ENCODE assay signal across 21 cellular contexts in the genomic region with DNA sequence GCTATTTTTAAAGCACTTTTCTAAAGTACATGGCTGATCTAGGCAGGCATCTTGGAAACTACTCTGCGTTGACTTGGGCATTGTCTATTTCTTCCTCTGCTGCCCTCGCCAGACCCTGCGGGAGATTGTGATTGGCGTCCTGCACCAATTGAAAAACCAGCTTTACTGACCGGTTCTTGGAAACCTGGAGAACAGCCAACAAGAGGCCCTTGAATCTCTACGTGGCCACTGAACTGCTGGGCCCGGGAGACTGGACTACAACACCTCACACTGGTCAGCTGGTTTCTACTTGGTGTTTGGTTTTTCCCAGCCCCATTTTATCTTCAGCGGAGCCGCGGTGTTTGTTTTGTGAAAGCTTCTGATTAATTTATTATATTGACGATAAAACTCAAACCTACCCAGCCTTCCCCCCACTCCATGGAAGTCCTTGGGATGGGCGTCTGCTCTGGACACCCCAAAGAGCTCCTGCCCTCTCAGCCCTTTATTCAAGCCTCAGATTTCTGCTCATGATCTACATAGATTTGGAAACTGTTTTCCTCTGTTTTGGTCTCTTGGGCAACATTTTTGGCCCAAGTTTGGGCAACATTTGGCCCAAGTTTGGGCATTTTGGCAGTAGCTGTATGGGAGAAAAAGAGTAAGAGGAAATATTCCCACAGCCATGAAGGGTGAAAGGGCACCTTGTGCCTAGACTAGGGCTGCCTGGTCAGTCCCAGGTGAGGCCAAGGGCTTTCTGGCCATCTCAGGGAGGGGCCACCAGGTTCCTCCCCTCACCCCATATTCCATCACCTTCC. TPM values are rescaled to one million over a fixed set of nuclear protein-coding genes. Genes with fewer than 3 reads are reported as not detected.
DNase-seq lines count a peak whose midpoint lies in the region; ATAC-seq and TF ChIP-seq lines count a peak whose summit lies in the region.
"Had no signal": no experiment of that assay in that cellular context is flagged by ENCODE, and none has a peak within 500 bp of the region (broad histone marks: within the 10 kb centered on the region; RNA-seq: fewer than 3 reads in every experiment).

No MANE protein-coding gene starts in this region.

- no peak for ATAC-seq in HG03108 (IDR thresholded peaks at IDR 0.05; ENCODE audit: unreplicated experiment)
- ATAC-seq: foreskin keratinocyte; natural killer cell treated with Interleukin-12 subunit alpha and Interleukin-12 subunit beta and Interleukin-15 and Interleukin-18, amount 100 ng/mL, for 72 hours had no signal

- CTCF ChIA-PET in HEK293 (lab: Yijun Ruan, JAX), result interaction anchor here (0.6 to 0.7 kb wide), 3 partner anchors 112 to 259 kb away, joined by 3 to 4 read pairs (median 3); no protein-coding TSS in a partner anchor

- H2AK5ac ChIP-seq in mesenchymal stem cell (ENCODE audit: low read length, severe bottlenecking), result no peak overlapping the region

- no peaks in the 10 kb centered on the region for H3K9me3 ChIP-seq in HEK293 (ENCODE audit: control insufficient read depth, insufficient read depth, low read depth, low read length)
- no peaks in the 10 kb centered on the region for H3K9me3 ChIP-seq in mesenchymal stem cell (ENCODE audit: control insufficient read depth, low read length)
- no peaks in the 10 kb centered on the region for H3K9me3 ChIP-seq in sigmoid colon

- no peak overlapping the region for H2BK12ac ChIP-seq in mesenchymal stem cell (ENCODE audit: low read length in 2 of 2)

- no peak overlapping the region for H3K23ac ChIP-seq in mesenchymal stem cell (ENCODE audit: low read length in 2 of 2)

- H2BK15ac ChIP-seq in mesenchymal stem cell (ENCODE audit: low read depth, poor library complexity, severe bottlenecking), result no peak overlapping the region

- TF ChIP-seq CTCF in HEK293 (tag by site-specific recombination; IDR thresholded peaks at IDR 0.05) (no peak), sigmoid colon (IDR thresholded peaks at IDR 0.05) (no peak)

- peaks cover 62% of the 10 kb centered on the region for H3K79me2 ChIP-seq in ACC112 (ENCODE audit: control insufficient read depth, insufficient read depth, low read length, unreplicated experiment)

- H3K27ac ChIP-seq in ACC112 (ENCODE audit: low read depth, low read length) (peak overlapping the region; percentile 12; the same call in 1 of the 2 replicates), HEK293 (ENCODE audit: extremely low read depth, low read depth, low read length) (peak overlapping the region; percentile 31; the same call in 1 of the 2 replicates), mesenchymal stem cell (ENCODE audit: low read length, poor library complexity, severe bottlenecking) (no peak overlapping the region), sigmoid colon (no peak overlapping the region)
- H3K27ac ChIP-seq: foreskin keratinocyte had no signal

- H3K4me1 ChIP-seq in ACC112 (ENCODE audit: control insufficient read depth, insufficient read depth, low read length, unreplicated experiment) (peaks cover 22% of the 10 kb centered on the region), HEK293 (ENCODE audit: control insufficient read depth, insufficient read depth, low read length) (peaks cover 3% of the 10 kb centered on the region), mesenchymal stem cell (ENCODE audit: control insufficient read depth, insufficient read depth, low read depth, low read length) (peaks cover 12% of the 10 kb centered on the region), sigmoid colon (peaks cover 0 to 28% (median 15%) of the 10 kb centered on the region in 4 donors)
- H3K4me1 ChIP-seq: foreskin keratinocyte had no signal

- TF ChIP-seq POLR2A in sigmoid colon (IDR thresholded peaks at IDR 0.05), result no peak

- no peak for TF ChIP-seq EP300 in sigmoid colon (IDR thresholded peaks at IDR 0.05)

- no peak overlapping the region for H2BK5ac ChIP-seq in mesenchymal stem cell (ENCODE audit: low read depth, low read length, poor library complexity, severe bottlenecking)

- DNase-seq in dermis blood vessel endothelial cell (peak; percentile 21), mesenchymal stem cell (no peak), sigmoid colon (no peak), RKO (ENCODE audit: low spot score) (no peak)
- no peak for DNase-seq in activated CD8-positive, alpha-beta memory T cell treated with anti-CD3 and anti-CD28 coated beads, Interleukin-2, amount 50 U/mL, for 48 hours
- DNase-seq: activated CD4-positive, alpha-beta T cell treated with anti-CD3 and anti-CD28 coated beads, Interleukin-2, amount 50 U/mL, for 4 hours; activated naive CD4-positive, alpha-beta T cell treated with anti-CD3 and anti-CD28 coated beads, Interleukin-2, amount 50 U/mL, for 16 hours; foreskin keratinocyte; GOT3; hypothalamus; islet precursor cell; NCI-H1105; NCI-H2081 treated with DMSO at 0.1 percent for 48 hours; NCI-H524 treated with DMSO at 0.1 percent for 48 hours; SIG-M5; stimulated activated CD4-positive, alpha-beta T cell treated with anti-CD3 and anti-CD28 coated beads, Interleukin-4, amount 100 ng/mL, for 24 hours; T-helper 1 cell had no signal

- no peak overlapping the region for H3K4ac ChIP-seq in mesenchymal stem cell (ENCODE audit: low read depth in 1 of 2, low read length in 2 of 2)

- no peak overlapping the region for H4K91ac ChIP-seq in mesenchymal stem cell (ENCODE audit: low read length)

- H3K9ac ChIP-seq in mesenchymal stem cell (ENCODE audit: low read length), result peak overlapping the region; percentile 35

- no peak overlapping the region for H3K4me2 ChIP-seq in mesenchymal stem cell (ENCODE audit: low read length, poor library complexity, severe bottlenecking)

- peaks cover 26% of the 10 kb centered on the region for H3K79me1 ChIP-seq in mesenchymal stem cell (replicated peaks; ENCODE audit: low read length, poor library complexity, severe bottlenecking)

- H2AFZ ChIP-seq in ACC112 (ENCODE audit: low read length, unreplicated experiment), result no peak overlapping the region
- no peak overlapping the region for H2AFZ ChIP-seq in mesenchymal stem cell (ENCODE audit: low read depth, low read length)

- H3K14ac ChIP-seq in mesenchymal stem cell (ENCODE audit: low read length in 2 of 2), result no peak overlapping the region

- H4K8ac ChIP-seq in mesenchymal stem cell (ENCODE audit: low read length), result no peak overlapping the region

- no peak overlapping the region for H2BK120ac ChIP-seq in mesenchymal stem cell (ENCODE audit: low read depth, low read length)

- H3K18ac ChIP-seq in mesenchymal stem cell (ENCODE audit: low read depth in 1 of 2, low read length in 2 of 2), result no peak overlapping the region

- no peaks in the 10 kb centered on the region for H3K27me3 ChIP-seq in ACC112 (ENCODE audit: insufficient read depth, low read length)
- no peaks in the 10 kb centered on the region for H3K27me3 ChIP-seq in mesenchymal stem cell (ENCODE audit: control insufficient read depth in 1 of 2, insufficient read depth in 1 of 2, low read length in 2 of 2)
- H3K27me3 ChIP-seq in sigmoid colon, result no peaks in the 10 kb centered on the region
- H3K27me3 ChIP-seq: foreskin keratinocyte had no signal

- POLR2A ChIA-PET in HEK293 (lab: Yijun Ruan, JAX), result no interaction called here

- peaks cover 48% of the 10 kb centered on the region for H3K36me3 ChIP-seq in ACC112 (ENCODE audit: insufficient read depth, low read length)
- H3K36me3 ChIP-seq in HEK293 (ENCODE audit: control insufficient read depth in 2 of 2, insufficient read depth in 1 of 2, low read length in 2 of 2), result peaks cover 56 to 85% of the 10 kb centered on the region in 2 experiments
- peaks cover 57 to 71% of the 10 kb centered on the region in 2 experiments for H3K36me3 ChIP-seq in mesenchymal stem cell (ENCODE audit: control insufficient read depth in 1 of 2, insufficient read depth in 2 of 2, low read depth in 1 of 2, low read length in 2 of 2)
- peaks cover 36 to 69% (median 53%) of the 10 kb centered on the region in 4 donors for H3K36me3 ChIP-seq in sigmoid colon

- intact Hi-C loops in sigmoid colon (cut with DNase I), result loop anchor here (10.0 kb wide), 1 partner anchor 253 kb away; a partner anchor contains a TSS

- WGBS in mesenchymal stem cell, result 83% methylated on average over 9 of the region's 12 CpGs
- 69 to 86% methylated on average over 12 of the region's 12 CpGs for WGBS in sigmoid colon, 2 donors

- H3K4me3 ChIP-seq in ACC112 (ENCODE audit: low read depth, low read length) (no peak overlapping the region), HEK293 (ENCODE audit: low read depth, low read length) (no peak overlapping the region), mesenchymal stem cell (ENCODE audit: insufficient read depth in 1 of 2, low read depth in 1 of 2, low read length in 2 of 2) (no peak overlapping the region), sigmoid colon (no peak overlapping the region)

RNA-seq across cellular contexts. Expression of a gene that starts 4.7 kb away (rescaled TPM):
- total RNA-seq in dermis blood vessel endothelial cell (33.0 and 34.5 TPM in 2 replicates), sigmoid colon (10 to 100 TPM; 24.7 to 50.5 (median 30.8) TPM)
- 45.3 TPM for polyA plus RNA-seq in mesenchymal stem cell (2013, experiment 1 of 2)
- polyA plus RNA-seq in mesenchymal stem cell (2013, experiment 2 of 2), result 45.3 TPM
- polyA plus RNA-seq in sigmoid colon, result 100 to 1,000 TPM in 1 of 3 donors, 10 to 100 TPM in 2; 77.1 to 129 (median 97.9) TPM

RNA-seq across cellular contexts. Expression of a gene that starts 5.9 kb away (rescaled TPM):
- total RNA-seq in dermis blood vessel endothelial cell (4.9 and 5.5 TPM in 2 replicates), sigmoid colon (10 to 100 TPM in 1 of 4 donors, 1 to 10 TPM in 3; 4.6 to 10.3 (median 5.7) TPM)
- polyA plus RNA-seq in mesenchymal stem cell (2013, experiment 1 of 2), result 5.2 TPM
- 4.7 TPM for polyA plus RNA-seq in mesenchymal stem cell (2013, experiment 2 of 2)
- 1 to 10 TPM; 2.3 to 5.8 (median 2.4) TPM for polyA plus RNA-seq in sigmoid colon

RNA-seq across cellular contexts. Expression of a gene that starts 9.7 kb away (rescaled TPM):
- total RNA-seq in dermis blood vessel endothelial cell (9.5 and 33.9 TPM in 2 replicates), sigmoid colon (10 to 100 TPM; 14.3 to 17.5 (median 16.3) TPM)
- 77.2 TPM for polyA plus RNA-seq in mesenchymal stem cell (2013, experiment 1 of 2)
- 75.7 TPM for polyA plus RNA-seq in mesenchymal stem cell (2013, experiment 2 of 2)
- 10 to 100 TPM; 48.0 to 98.9 (median 80.7) TPM for polyA plus RNA-seq in sigmoid colon

RNA-seq across cellular contexts. Expression of a gene that starts 18.9 kb away (rescaled TPM):
- total RNA-seq in dermis blood vessel endothelial cell (0.23 and 0.34 TPM in 2 replicates), sigmoid colon (1 to 10 TPM in 2 of 4 donors, under 1 TPM in 2; 0.16 to 5.3 (median 0.86) TPM)
- 0.57 TPM for polyA plus RNA-seq in mesenchymal stem cell (2013, experiment 1 of 2)
- 0.59 TPM for polyA plus RNA-seq in mesenchymal stem cell (2013, experiment 2 of 2)
- 1 to 10 TPM; 1.2 to 1.7 (median 1.4) TPM for polyA plus RNA-seq in sigmoid colon

RNA-seq across cellular contexts. Expression of a gene that starts 35.6 kb away (rescaled TPM):
- total RNA-seq in dermis blood vessel endothelial cell (44.9 and 53.3 TPM in 2 replicates), sigmoid colon (10 to 100 TPM; 35.2 to 52.6 (median 45.0) TPM)
- 51.2 TPM for polyA plus RNA-seq in mesenchymal stem cell (2013, experiment 1 of 2)
- polyA plus RNA-seq in mesenchymal stem cell (2013, experiment 2 of 2), result 52.1 TPM
- 10 to 100 TPM in 2 of 3 donors, 1 to 10 TPM in 1; 9.7 to 33.2 (median 12.6) TPM for polyA plus RNA-seq in sigmoid colon

Comparison
In these comparisons a context has a peak if more than half of its experiments do, and no peak if none do; other contexts are left out.
1. H3K27ac ChIP-seq: peak in ACC112 (single experiment) and HEK293 (single experiment); none in mesenchymal stem cell (single experiment) and sigmoid colon (0 of 4).